Comparison of ENCODE assay signal across 22 cellular contexts in the genomic region with DNA sequence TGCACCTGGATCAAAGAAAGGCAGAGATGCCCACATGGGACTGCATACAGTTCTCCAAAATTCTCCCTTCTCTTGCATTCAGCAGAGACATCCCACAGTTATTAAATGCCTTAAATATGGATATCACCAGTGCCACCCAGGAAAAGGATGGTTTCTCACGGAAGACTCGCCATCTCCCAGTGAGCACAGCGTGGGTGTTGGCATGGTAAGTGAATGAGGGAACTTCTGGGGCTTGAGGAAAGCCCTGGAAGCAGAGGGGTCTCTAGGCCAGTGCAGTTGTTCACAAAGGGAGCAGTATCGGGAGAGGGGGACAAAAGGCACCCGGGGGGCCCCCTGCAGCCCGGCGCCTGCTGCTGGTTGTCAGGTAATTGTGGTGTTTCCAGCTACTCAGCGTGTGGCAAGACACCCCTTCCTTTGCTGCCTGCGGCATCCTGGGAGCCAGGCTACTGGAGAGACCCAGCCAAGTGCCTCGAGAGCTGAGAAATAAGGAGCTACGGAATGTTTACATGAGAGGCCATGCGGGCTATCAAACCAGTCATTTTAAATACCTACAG.
DNase-seq lines count a peak whose midpoint lies in the region; ATAC-seq and TF ChIP-seq lines count a peak whose summit lies in the region.
"Had no signal": no experiment of that assay in that cellular context is flagged by ENCODE, and none has a peak within 500 bp of the region (broad histone marks: within the 10 kb centered on the region; RNA-seq: fewer than 3 reads in every experiment).

No MANE protein-coding gene starts in this region.

- H3K27ac Mint-ChIP-seq in osteocyte (ENCODE audit: unreplicated experiment) = no peak overlapping the region
- H3K27ac Mint-ChIP-seq: CD4-positive, alpha-beta T cell; HFFc6 had no signal

- H3K4me1 Mint-ChIP-seq in osteocyte (ENCODE audit: unreplicated experiment) = peaks cover 17% of the 10 kb centered on the region

- H3K4me1 ChIP-seq in HUES48 (ENCODE audit: control insufficient read depth, insufficient read depth, low read length) = peaks cover 27% of the 10 kb centered on the region
- peaks cover 0 to 19% (median 18%) of the 10 kb centered on the region in 4 donors for H3K4me1 ChIP-seq in esophagus muscularis mucosa
- no peaks in the 10 kb centered on the region for H3K4me1 ChIP-seq in MM.1S (ENCODE audit: low read length)
- H3K4me1 ChIP-seq: A549 had no signal

- peak; percentile 66 for DNase-seq in COR-L47 (lab: John Stamatoyannopoulos, UW)
- DNase-seq in esophagus muscularis mucosa (ENCODE audit: extremely low spot score) = peak; percentile 74
- peak; percentile 77 for DNase-seq in osteocyte (ENCODE audit: extremely low spot score, unreplicated experiment)
- DNase-seq in NCI-H2171 (lab: John Stamatoyannopoulos, UW) = no peak
- DNase-seq in MM.1S = no peak
- DNase-seq: CD4-positive, alpha-beta T cell; DMS153; GF-D8; HFFc6; IMR-90; Karpas-422; NCI-H1092; NCI-H1436 treated with DMSO at 0.1 percent for 48 hours; NCI-H510A treated with DMSO at 0.1 percent for 48 hours; NCI-H82; OCI-M1; Right ventricle myocardium superior had no signal

- no peak overlapping the region for H2AFZ ChIP-seq in MM.1S (ENCODE audit: low read length)

- H3K79me2 ChIP-seq in MM.1S (ENCODE audit: low read length) = no peaks in the 10 kb centered on the region

- H3K9ac ChIP-seq in HUES48 (ENCODE audit: low read depth, low read length) (no peak overlapping the region), MM.1S (ENCODE audit: low read length) (no peak overlapping the region)

- 69% methylated on average over 10 of the region's 12 CpGs for WGBS in esophagus muscularis mucosa

- no peak overlapping the region for H3K4me3 Mint-ChIP-seq in osteocyte (ENCODE audit: unreplicated experiment)
- H3K4me3 Mint-ChIP-seq: CD4-positive, alpha-beta T cell; HFFc6 had no signal

- ATAC-seq in GM21390 (IDR thresholded peaks at IDR 0.05; ENCODE audit: unreplicated experiment) = no peak
- no peak for ATAC-seq in GM21381 (IDR thresholded peaks at IDR 0.05; ENCODE audit: unreplicated experiment)
- ATAC-seq: A549 had no signal

- no peaks in the 10 kb centered on the region for H4K20me1 ChIP-seq in MM.1S (ENCODE audit: insufficient read depth, low read length)

- no peaks in the 10 kb centered on the region for H3F3A ChIP-seq in MM.1S (ENCODE audit: insufficient read depth, low read length)

- H3K4me2 ChIP-seq in MM.1S (ENCODE audit: low read depth, low read length) = no peak overlapping the region
- H3K4me2 ChIP-seq: A549 had no signal

- no peaks in the 10 kb centered on the region for H3K9me3 ChIP-seq in HUES48 (ENCODE audit: control insufficient read depth, insufficient read depth, low read length)
- H3K9me3 ChIP-seq in esophagus muscularis mucosa = no peaks in the 10 kb centered on the region
- H3K9me3 ChIP-seq in MM.1S (replicated peaks; ENCODE audit: insufficient read depth, low read length) = no peaks in the 10 kb centered on the region
- H3K9me3 ChIP-seq: A549 had no signal

- no peak overlapping the region for H3K4me3 ChIP-seq in HUES48 (ENCODE audit: low read depth, low read length)
- H3K4me3 ChIP-seq in esophagus muscularis mucosa = no peak overlapping the region
- no peak overlapping the region for H3K4me3 ChIP-seq in MM.1S (ENCODE audit: low read length)
- H3K4me3 ChIP-seq: A549 had no signal

- TF ChIP-seq EP300 in esophagus muscularis mucosa (IDR thresholded peaks at IDR 0.05) = no peak

- H3K9me3 Mint-ChIP-seq in osteocyte (ENCODE audit: unreplicated experiment) = no peaks in the 10 kb centered on the region
- H3K9me3 Mint-ChIP-seq: CD4-positive, alpha-beta T cell; HFFc6 had no signal

- H3K27ac ChIP-seq in HUES48 (ENCODE audit: low read depth, low read length) (peak overlapping the region; percentile 24), esophagus muscularis mucosa (replicated peaks in 1 of 4) (no peak overlapping the region), MM.1S (ENCODE audit: low read length) (no peak overlapping the region)
- H3K27ac ChIP-seq: A549, HL-60 had no signal

- no peaks in the 10 kb centered on the region for H3K27me3 Mint-ChIP-seq in osteocyte (ENCODE audit: unreplicated experiment)

- intact Hi-C loops in esophagus muscularis mucosa (cut with DNase I) = no loop called here

- TF ChIP-seq POLR2A in esophagus muscularis mucosa (IDR thresholded peaks at IDR 0.05; ENCODE audit: low read depth) = no peak

- no peaks in the 10 kb centered on the region for H3K36me3 Mint-ChIP-seq in osteocyte (ENCODE audit: unreplicated experiment)

- peaks cover 13% of the 10 kb centered on the region; the same call in 1 of the 2 replicates for H3K27me3 ChIP-seq in HUES48 (ENCODE audit: control insufficient read depth, insufficient read depth, low read length)
- no peaks in the 10 kb centered on the region for H3K27me3 ChIP-seq in esophagus muscularis mucosa
- H3K27me3 ChIP-seq in MM.1S (replicated peaks; ENCODE audit: insufficient read depth, low read length) = no peaks in the 10 kb centered on the region

- H3K36me3 ChIP-seq in HUES48 (ENCODE audit: control insufficient read depth, insufficient read depth, low read length) (no peaks in the 10 kb centered on the region), esophagus muscularis mucosa (no peaks in the 10 kb centered on the region), MM.1S (replicated peaks; ENCODE audit: insufficient read depth, low read length) (no peaks in the 10 kb centered on the region)

- H3K9me2 ChIP-seq in MM.1S (replicated peaks; ENCODE audit: insufficient read depth, low read length) = no peaks in the 10 kb centered on the region

- TF ChIP-seq CTCF in esophagus muscularis mucosa (IDR thresholded peaks at IDR 0.05) = no peak
- no peak for TF ChIP-seq CTCF in osteocyte (IDR thresholded peaks at IDR 0.05)
- no peak for TF ChIP-seq CTCF in MM.1S (IDR thresholded peaks at IDR 0.05; ENCODE audit: low read length)

Comparison
In these comparisons a context has a peak if more than half of its experiments do, and no peak if none do; other contexts are left out.
1. DNase-seq: peak in COR-L47 (single experiment), esophagus muscularis mucosa (single experiment) and osteocyte (single experiment); none in NCI-H2171 (single experiment) and MM.1S (single experiment).